In the genomic region with DNA sequence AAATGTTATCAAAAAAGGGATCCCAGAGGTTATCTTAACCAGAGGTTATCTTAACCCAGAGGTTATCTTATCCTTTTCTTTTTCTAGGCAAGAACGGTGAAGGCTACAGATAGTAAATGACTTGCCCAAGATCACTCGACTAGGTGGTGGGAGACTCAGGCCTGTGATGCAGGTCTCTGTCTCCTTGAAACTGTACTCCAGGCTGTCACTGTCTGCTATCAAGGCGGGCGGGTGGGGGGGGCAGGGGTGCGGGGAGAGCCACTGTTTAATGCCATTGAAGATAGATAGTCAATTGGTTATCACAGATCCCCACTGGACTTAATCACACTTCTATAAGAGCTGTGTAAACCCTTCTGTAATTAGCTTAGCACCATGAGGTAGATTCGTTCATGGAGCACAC, we compare ENCODE assay signal across 9 cellular contexts.
"Had no signal": no experiment of that assay in that cellular context is flagged by ENCODE, and none has a peak within 500 bp of the region (broad histone marks: within the 10 kb centered on the region; RNA-seq: fewer than 3 reads in every experiment).

No MANE protein-coding gene starts in this region.

- H3K4me3 Mint-ChIP-seq: HFFc6 had no signal

- FAIRE-seq: HTR-8/SVneo, K562 had no signal

- DNase-seq: GM23248, GOT3, H7, HFFc6, IMR-90 had no signal

- H3K9ac ChIP-seq: GM23248 had no signal

- ATAC-seq: HCT116, K562 had no signal

- H3K27ac Mint-ChIP-seq: HFFc6 had no signal

- H2AFZ ChIP-seq: GM23248 had no signal

- H3K9me3 ChIP-seq: HAP-1 had no signal

- H3K9me3 Mint-ChIP-seq: HFFc6 had no signal

- H3K4me3 ChIP-seq: GM23248, HAP-1, K562 had no signal

- H3K27ac ChIP-seq: GM23248 had no signal

- H3K36me3 ChIP-seq: HAP-1 had no signal
